ENCODE assay signal across 17 cellular contexts in the genomic region with DNA sequence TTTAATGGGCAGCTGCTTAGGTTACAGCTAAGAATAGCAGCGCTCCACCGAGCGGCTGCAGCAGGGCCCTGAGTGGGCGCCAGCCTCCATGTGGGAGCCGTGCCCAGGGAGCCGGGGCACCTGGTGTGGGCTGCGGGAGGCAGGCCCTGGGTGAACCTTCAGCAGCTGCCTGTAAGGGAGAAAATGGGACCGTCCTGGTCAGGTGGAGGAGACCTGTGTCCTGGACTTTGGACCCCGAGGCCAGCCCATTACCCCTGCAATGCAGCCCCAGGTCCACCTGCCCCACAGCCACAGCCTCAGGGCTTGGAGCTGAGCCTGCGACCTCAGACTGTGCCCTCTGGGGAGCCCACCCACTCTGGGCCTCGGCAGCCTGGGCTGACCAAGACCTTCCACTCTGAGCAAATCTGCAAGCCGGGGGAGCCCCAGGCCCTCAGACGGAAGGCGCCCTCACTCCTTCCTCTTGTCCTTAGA. TPM values are rescaled to one million over a fixed set of nuclear protein-coding genes. Genes with fewer than 3 reads are reported as not detected.
DNase-seq lines count a peak whose midpoint lies in the region; ATAC-seq, FAIRE-seq and TF ChIP-seq lines count a peak whose summit lies in the region.
"Had no signal": no experiment of that assay in that cellular context is flagged by ENCODE, and none has a peak within 500 bp of the region (broad histone marks: within the 10 kb centered on the region; RNA-seq: fewer than 3 reads in every experiment).

No MANE protein-coding gene starts in this region.

- no peak overlapping the region for H3K27ac Mint-ChIP-seq in endodermal cell
- H3K27ac Mint-ChIP-seq: CD14-positive monocyte; naive thymus-derived CD8-positive, alpha-beta T cell had no signal

- peaks cover 3% of the 10 kb centered on the region for H3K27me3 Mint-ChIP-seq in endodermal cell (ENCODE audit: insufficient read depth)

- DNase-seq in NCI-H1694 treated with DMSO at 0.1 percent for 48 hours (lab: John Stamatoyannopoulos, UW) (peak; percentile 11), NCI-H1694 (lab: John Stamatoyannopoulos, UW) (no peak), astrocyte of the hippocampus (ENCODE audit: low read depth, low spot score) (peak; percentile 60), kidney (peak; percentile 43), gastrocnemius medialis (peak; percentile 58 to 85), endodermal cell (no peak), HK-2 (ENCODE audit: unreplicated experiment) (no peak), DMS153 treated with DMSO at 0.1 percent for 48 hours (lab: John Stamatoyannopoulos, UW; ENCODE audit: unreplicated experiment) (no peak)
- DNase-seq: activated gamma-delta T cell treated with Interleukin-2 at 50 U/mL for 16 hours; KG1; naive thymus-derived CD8-positive, alpha-beta T cell; stimulated activated CD4-positive, alpha-beta T cell treated with anti-CD3 and anti-CD28 coated beads, Interleukin-4, amount 100 ng/mL, for 24 hours had no signal

- H3K36me3 Mint-ChIP-seq in endodermal cell (ENCODE audit: low read depth): no peaks in the 10 kb centered on the region
- H3K36me3 Mint-ChIP-seq: CD14-positive monocyte had no signal

- no peak for TF ChIP-seq CTCF in kidney (IDR thresholded peaks at IDR 0.05; ENCODE audit: borderline replicate concordance, extremely low read depth, insufficient read depth)
- no peak for TF ChIP-seq CTCF in gastrocnemius medialis (IDR thresholded peaks at IDR 0.05 in 4 of 5, conservative IDR thresholded peaks at IDR 0.05 in 1 of 5)
- no peak for TF ChIP-seq CTCF in endodermal cell (conservative IDR thresholded peaks at IDR 0.05)

- no peaks in the 10 kb centered on the region for H3K36me3 ChIP-seq in kidney (ENCODE audit: control insufficient read depth in 1 of 2, insufficient read depth in 2 of 2, low read length in 2 of 2)
- no peaks in the 10 kb centered on the region for H3K36me3 ChIP-seq in gastrocnemius medialis
- no peaks in the 10 kb centered on the region for H3K36me3 ChIP-seq in endodermal cell (ENCODE audit: control insufficient read depth, insufficient read depth, low read length)
- H3K36me3 ChIP-seq: left lung, Peyer's patch, tibial artery had no signal

- peaks cover 3% of the 10 kb centered on the region for H3K9me3 Mint-ChIP-seq in endodermal cell

- H3K27ac ChIP-seq in kidney (ENCODE audit: low read depth in 2 of 2, low read length in 2 of 2): peak overlapping the region in 1 of 2 donors; percentile 65
- H3K27ac ChIP-seq in gastrocnemius medialis: peak overlapping the region; percentile 54 to 70 (median 62)
- no peak overlapping the region for H3K27ac ChIP-seq in endodermal cell (ENCODE audit: low read depth, low read length)
- H3K27ac ChIP-seq: A549, left lung, Peyer's patch, tibial artery had no signal

- 94 to 97% methylated on average over 6 to 14 of the region's 14 CpGs for WGBS in endodermal cell (ENCODE audit: insufficient coverage in 1 of 2, insufficient read length in 1 of 2), 2 experiments

- H3K4me1 ChIP-seq in kidney (ENCODE audit: control insufficient read depth in 1 of 2, insufficient read depth in 1 of 2, low read depth in 1 of 2, low read length in 2 of 2) (peaks cover 0 to 4% of the 10 kb centered on the region in 2 donors), gastrocnemius medialis (peaks cover 13 to 15% of the 10 kb centered on the region in 2 donors), endodermal cell (ENCODE audit: control insufficient read depth, insufficient read depth, low read length) (peaks cover 5% of the 10 kb centered on the region)
- H3K4me1 ChIP-seq: A549, left lung, Peyer's patch, tibial artery had no signal

- no peak overlapping the region for H3K9ac ChIP-seq in kidney (ENCODE audit: low read length in 2 of 2)
- no peak overlapping the region for H3K9ac ChIP-seq in endodermal cell (ENCODE audit: extremely low read depth, low read length, poor library complexity, severe bottlenecking)

- H3K27me3 ChIP-seq in gastrocnemius medialis (no peaks in the 10 kb centered on the region), endodermal cell (ENCODE audit: control insufficient read depth, insufficient read depth, low read length, poor library complexity, severe bottlenecking) (no peaks in the 10 kb centered on the region)
- H3K27me3 ChIP-seq: left lung, Peyer's patch, tibial artery had no signal

- FAIRE-seq in kidney (lab: Jason Lieb, UNC): no peak
- FAIRE-seq: A549 had no signal

- H3K4me1 Mint-ChIP-seq in endodermal cell: peaks cover 5% of the 10 kb centered on the region
- H3K4me1 Mint-ChIP-seq: CD14-positive monocyte; naive thymus-derived CD8-positive, alpha-beta T cell had no signal

- H3K4me3 Mint-ChIP-seq in endodermal cell: no peak overlapping the region
- H3K4me3 Mint-ChIP-seq: CD14-positive monocyte; naive thymus-derived CD8-positive, alpha-beta T cell had no signal

- peak; percentile 81 to 92 for ATAC-seq in gastrocnemius medialis
- ATAC-seq: A549; naive thymus-derived CD8-positive, alpha-beta T cell had no signal

- H3K4me3 ChIP-seq in kidney (ENCODE audit: low read length in 2 of 2): no peak overlapping the region
- peak overlapping the region in 2 of 4 donors; percentile 1 to 24 for H3K4me3 ChIP-seq in gastrocnemius medialis
- H3K4me3 ChIP-seq in endodermal cell (ENCODE audit: low read length): no peak overlapping the region
- H3K4me3 ChIP-seq: A549, left lung, Peyer's patch, tibial artery had no signal

- no peaks in the 10 kb centered on the region for H3K9me3 ChIP-seq in kidney (ENCODE audit: control insufficient read depth in 1 of 2, low read length in 2 of 2)
- H3K9me3 ChIP-seq in gastrocnemius medialis: no peaks in the 10 kb centered on the region
- H3K9me3 ChIP-seq in endodermal cell (ENCODE audit: control insufficient read depth, low read length): no peaks in the 10 kb centered on the region
- H3K9me3 ChIP-seq: A549, left lung, Peyer's patch, tibial artery had no signal

- no peak for TF ChIP-seq POLR2A in gastrocnemius medialis (IDR thresholded peaks at IDR 0.05)

- intact Hi-C loops in kidney (cut with DNase I): no loop called here
- intact Hi-C loops in gastrocnemius medialis (cut with DNase I; ENCODE audit: low total_unique reads): no loop called here

- in situ Hi-C loops in gastrocnemius medialis (cut with MboI; ENCODE audit: low sequenced_read_pairs in 4 of 4): no loop called here

RNA-seq across cellular contexts. Expression of gene MSANTD1, which starts 21.2 kb away (rescaled TPM):
- total RNA-seq in kidney (0.91 TPM), gastrocnemius medialis (1 to 10 TPM in 1 of 4 donors, under 1 TPM in 3; 0.36 to 1.5 (median 0.48) TPM), endodermal cell (1 to 10 TPM in 1 of 2 donors, under 1 TPM in 1; 1.00 to 2.5 TPM)
- not detected for polyA plus RNA-seq in kidney (ENCODE audit: insufficient read depth, low read depth, low replicate concordance)
- polyA plus RNA-seq in endodermal cell (2013, experiment 1 of 2): 0.32 TPM
- 0.41 TPM for polyA plus RNA-seq in endodermal cell (2013, experiment 2 of 2)
- polyA plus RNA-seq: CD14-positive monocyte had no signal

RNA-seq across cellular contexts. Expression of gene RGS12, which starts 22.6 kb away (rescaled TPM):
- total RNA-seq in kidney: 35.5 TPM
- 18.0 TPM for polyA plus RNA-seq in kidney (ENCODE audit: insufficient read depth, low read depth, low replicate concordance)
- 10 to 100 TPM in 3 of 4 donors, 1 to 10 TPM in 1; 9.1 to 22.6 (median 21.1) TPM for total RNA-seq in gastrocnemius medialis
- total RNA-seq in endodermal cell: 10 to 100 TPM; 45.2 to 48.6 TPM
- polyA plus RNA-seq in endodermal cell (2013, experiment 1 of 2): 47.0 TPM
- polyA plus RNA-seq in endodermal cell (2013, experiment 2 of 2): 44.0 TPM

Comparison
In these comparisons a context has a peak if more than half of its experiments do, and no peak if none do; other contexts are left out.
1. DNase-seq: peak in NCI-H1694 treated with DMSO at 0.1 percent for 48 hours (single experiment), astrocyte of the hippocampus (single experiment), kidney (single experiment) and gastrocnemius medialis (2 of 2); none in NCI-H1694 (single experiment), endodermal cell (single experiment), HK-2 (single experiment) and DMS153 treated with DMSO at 0.1 percent for 48 hours (single experiment).